Comparison of ENCODE assay signal across 8 cellular contexts in the genomic region with DNA sequence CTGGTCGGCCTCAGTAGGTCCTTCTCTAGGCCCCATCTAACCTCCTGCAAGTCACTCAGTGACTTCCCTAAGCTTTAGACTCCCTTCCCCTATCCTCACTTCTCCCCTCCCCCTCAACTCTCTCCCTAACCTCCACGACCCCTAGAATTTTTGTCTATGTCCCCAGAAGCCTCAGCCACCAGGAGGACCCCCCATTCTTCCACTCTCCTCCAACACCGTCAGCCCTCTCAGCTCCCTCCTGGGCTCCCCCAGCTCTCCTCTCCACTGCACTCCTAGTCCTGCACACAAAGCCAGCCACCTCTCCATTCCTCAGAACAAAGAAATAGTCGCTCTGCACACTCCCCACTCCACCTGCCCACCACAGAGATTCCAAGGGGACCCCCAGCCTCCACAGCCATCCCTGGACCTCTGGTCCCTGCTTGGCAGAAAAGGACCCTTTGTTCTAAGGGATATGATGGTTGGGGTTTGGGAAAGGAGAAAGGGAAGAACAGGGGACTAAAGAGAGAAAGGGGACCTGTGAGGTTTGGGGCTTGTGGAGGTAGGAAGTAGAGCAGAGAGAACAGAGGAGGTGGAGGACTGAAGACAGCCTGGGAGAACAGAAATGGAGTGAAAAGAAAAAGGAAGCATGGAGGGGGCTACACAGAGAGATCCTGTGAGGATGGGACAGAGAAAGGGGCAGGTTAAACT. TPM values are rescaled to one million over a fixed set of nuclear protein-coding genes. Genes with fewer than 3 reads are reported as not detected.
DNase-seq lines count a peak whose midpoint lies in the region; TF ChIP-seq lines count a peak whose summit lies in the region.

No MANE protein-coding gene starts in this region.

- H3K36me3 ChIP-seq in effector memory CD4-positive, alpha-beta T cell (ENCODE audit: control insufficient read depth, insufficient read depth, low read length) = peaks cover 5% of the 10 kb centered on the region
- H3K36me3 ChIP-seq in ovary = no peaks in the 10 kb centered on the region

- no peak for TF ChIP-seq CTCF in ovary (IDR thresholded peaks at IDR 0.05)

- TF ChIP-seq EP300 in ovary (IDR thresholded peaks at IDR 0.05) = no peak

- peak overlapping the region; percentile 84 for H3K27ac ChIP-seq in effector memory CD4-positive, alpha-beta T cell (ENCODE audit: insufficient read depth, low read length, poor library complexity, severe bottlenecking)
- H3K27ac ChIP-seq in ovary = peak overlapping the region in 1 of 2 donors; percentile 91

- H3K4me3 ChIP-seq in GM08714 (ENCODE audit: low read length) (peak overlapping the region; percentile 68), ovary (peak overlapping the region; percentile 78)
- peak overlapping the region; percentile 84 for H3K4me3 ChIP-seq in effector memory CD4-positive, alpha-beta T cell (ENCODE audit: insufficient read depth, low read depth, low read length, poor library complexity, severe bottlenecking)

- TF ChIP-seq POLR2A in ovary (IDR thresholded peaks at IDR 0.05) = no peak

- H3K27me3 ChIP-seq in effector memory CD4-positive, alpha-beta T cell (replicated peaks; ENCODE audit: control insufficient read depth, insufficient read depth, low read length, poor library complexity, severe bottlenecking) = no peaks in the 10 kb centered on the region
- no peaks in the 10 kb centered on the region for H3K27me3 ChIP-seq in ovary

- peaks cover 69% of the 10 kb centered on the region for H3K4me1 ChIP-seq in effector memory CD4-positive, alpha-beta T cell (ENCODE audit: control insufficient read depth, insufficient read depth, low read length, poor library complexity, severe bottlenecking)
- peaks cover 39% of the 10 kb centered on the region for H3K4me1 ChIP-seq in ovary (ENCODE audit: insufficient read depth)

- intact Hi-C loops in ovary (cut with DNase I) = loop anchor here (5.0 kb wide), 2 partner anchors 33 to 113 kb away; a partner anchor contains a TSS

- DNase-seq in NOMO-1 treated with DMSO at 0.1 percent for 48 hours (lab: John Stamatoyannopoulos, UW; ENCODE audit: unreplicated experiment) = peak; percentile 51
- no peak for DNase-seq in effector memory CD4-positive, alpha-beta T cell
- DNase-seq in ovary = no peak
- no peak for DNase-seq in DMS114 treated with DMSO at 0.1 percent for 48 hours (lab: John Stamatoyannopoulos, UW; ENCODE audit: unreplicated experiment)
- no peak for DNase-seq in activated gamma-delta T cell (lab: John Stamatoyannopoulos, UW)
- DNase-seq in NCI-H146 (lab: John Stamatoyannopoulos, UW) = no peak
- DNase-seq in medulla oblongata (ENCODE audit: extremely low spot score) = no peak

- 22 to 31% (median 30%) methylated on average over 4 of the region's 4 CpGs for WGBS in ovary, 3 donors

- no peaks in the 10 kb centered on the region for H3K9me3 ChIP-seq in effector memory CD4-positive, alpha-beta T cell (ENCODE audit: control insufficient read depth, low read length)
- H3K9me3 ChIP-seq in ovary = no peaks in the 10 kb centered on the region

RNA-seq across cellular contexts. Expression of a gene that starts 2.8 kb away (rescaled TPM):
- 100 to 1,000 TPM in 1 of 7 donors, 10 to 100 TPM in 6; 41.0 to 221 (median 63.3) TPM for total RNA-seq in ovary
- polyA plus RNA-seq in ovary = 100 to 1,000 TPM in 1 of 2 donors, 10 to 100 TPM in 1; 36.3 to 108 TPM

RNA-seq across cellular contexts. Expression of a gene that starts 34.1 kb away (rescaled TPM):
- total RNA-seq in ovary = not detected
- polyA plus RNA-seq in ovary = not detected

RNA-seq across cellular contexts. Expression of a gene that starts 41.3 kb away (rescaled TPM):
- 10 to 100 TPM; 38.1 to 61.1 (median 46.4) TPM for total RNA-seq in ovary
- 10 to 100 TPM; 35.4 to 47.1 TPM for polyA plus RNA-seq in ovary

RNA-seq across cellular contexts. Expression of a gene that starts 45.2 kb away (rescaled TPM):
- 100 to 1,000 TPM; 261 to 496 (median 272) TPM for total RNA-seq in ovary
- 100 to 1,000 TPM; 465 to 601 TPM for polyA plus RNA-seq in ovary
